In genomic region chr15:59532770-59533379, GRCh38 we compare ENCODE assay signal across 8 cellular contexts.
A peak's percentile ranks its signal among the peaks of the same experiment; 100 is the strongest.
DNase-seq lines count a peak whose midpoint lies in the region; ATAC-seq lines count a peak whose summit lies in the region.

No MANE protein-coding gene starts in this region.

- DNase-seq in DMS79 treated with DMSO at 0.1 percent for 48 hours (lab: John Stamatoyannopoulos, UW) (peak; percentile 24), DMS79 (lab: John Stamatoyannopoulos, UW) (no peak), HS-5 (ENCODE audit: low read depth) (peak; percentile 14), OCI-M1 (lab: John Stamatoyannopoulos, UW) (peak; percentile 79), cerebellar cortex (ENCODE audit: low spot score) (peak; percentile 25), lung microvascular endothelial cell (ENCODE audit: low read depth in 2 of 2) (peak; percentile 52 to 59)

- ATAC-seq in GM19023 (IDR thresholded peaks at IDR 0.05; ENCODE audit: unreplicated experiment) = no peak
- no peak for ATAC-seq in HG03175 (IDR thresholded peaks at IDR 0.05; ENCODE audit: unreplicated experiment)
